Comparison of ENCODE assay signal across 20 cellular contexts in the genomic region with DNA sequence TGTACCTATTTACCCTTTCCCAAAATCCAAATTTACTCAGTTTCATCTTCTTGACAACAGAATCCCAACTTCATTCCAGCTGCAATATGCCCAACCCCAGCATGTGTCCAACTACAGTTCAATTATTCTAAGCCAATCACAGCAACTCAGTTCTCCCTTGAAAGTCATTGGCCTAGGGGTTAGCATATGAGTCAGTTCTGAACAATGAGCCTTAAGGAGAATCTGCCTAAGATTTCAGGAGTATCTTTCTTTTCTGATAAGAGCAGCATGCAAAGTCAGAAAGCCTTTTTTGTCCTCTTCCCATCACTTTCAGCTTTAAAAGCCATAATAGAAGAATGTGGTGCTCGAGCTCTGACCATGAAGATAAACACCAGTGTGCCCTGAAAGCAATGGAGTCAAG. TPM values are rescaled to one million over a fixed set of nuclear protein-coding genes. Genes with fewer than 3 reads are reported as not detected.
DNase-seq lines count a peak whose midpoint lies in the region; ATAC-seq, FAIRE-seq and TF ChIP-seq lines count a peak whose summit lies in the region.
"Had no signal": no experiment of that assay in that cellular context is flagged by ENCODE, and none has a peak within 500 bp of the region (broad histone marks: within the 10 kb centered on the region; RNA-seq: fewer than 3 reads in every experiment).

No MANE protein-coding gene starts in this region.

- H3K4me3 ChIP-seq in IMR-90 (ENCODE audit: insufficient read depth, low read depth, low read length) (no peak overlapping the region), mammary epithelial cell (replicated peaks in 1 of 3; ENCODE audit: insufficient read depth in 1 of 3, low read depth in 2 of 3, low read length in 3 of 3) (no peak overlapping the region), foreskin fibroblast (ENCODE audit: low read depth in 1 of 2, low read length in 2 of 2) (no peak overlapping the region)
- H3K4me3 ChIP-seq: SK-N-MC had no signal

- POLR2A ChIA-PET in IMR-90 (lab: Charles Lee; ENCODE audit: unreplicated experiment), result no interaction called here

- no peak overlapping the region for H3K4ac ChIP-seq in IMR-90 (ENCODE audit: low read depth, low read length)

- no peak overlapping the region for H3K27ac Mint-ChIP-seq in immature natural killer cell

- no peak overlapping the region for H4K8ac ChIP-seq in IMR-90 (ENCODE audit: low read depth in 2 of 2, low read length in 2 of 2)

- CTCF ChIA-PET in IMR-90 (lab: Yijun Ruan, JAX), result interaction anchor here (0.6 to 1.0 kb wide), 2 partner anchors 28 to 193 kb away, joined by 3 read pairs; no protein-coding TSS in a partner anchor
- CTCF ChIA-PET in mammary epithelial cell (lab: Charles Lee; ENCODE audit: low non-redundant PET), result no interaction called here

- no peak for TF ChIP-seq RAD21 in IMR-90 (IDR thresholded peaks at IDR 0.05; ENCODE audit: low read length)

- no CpG with 5 or more reads among the region's 1 CpG for WGBS in IMR-90 (ENCODE audit: extremely low coverage in 2 of 2, insufficient read length in 1 of 2), 2 experiments
- WGBS in mammary epithelial cell (ENCODE audit: low coverage, missing lambda C conversion rate), result 93% methylated on average over 1 of the region's 1 CpG

- H3K9me1 ChIP-seq in IMR-90 (ENCODE audit: insufficient read depth, low read length), result peaks cover 2% of the 10 kb centered on the region; the same call in 1 of the 2 replicates

- intact Hi-C loops in IMR-90 (cut with micrococcal nuclease) (no loop called here), mammary epithelial cell (cut with micrococcal nuclease) (no loop called here)

- H3K14ac ChIP-seq in IMR-90 (replicated peaks; ENCODE audit: low read depth, low read length), result no peak overlapping the region

- H3K36me3 ChIP-seq in IMR-90 (ENCODE audit: control insufficient read depth, insufficient read depth, low read length) (no peaks in the 10 kb centered on the region), mammary epithelial cell (ENCODE audit: insufficient read depth, low read length) (no peaks in the 10 kb centered on the region)

- H2BK5ac ChIP-seq in IMR-90 (ENCODE audit: low read depth, low read length, poor library complexity, severe bottlenecking), result no peak overlapping the region

- no peak overlapping the region for H3K56ac ChIP-seq in IMR-90 (ENCODE audit: extremely low read depth, insufficient read depth, low read length)

- H2BK20ac ChIP-seq in IMR-90 (ENCODE audit: low read depth, low read length), result no peak overlapping the region

- H3K9ac ChIP-seq in IMR-90 (ENCODE audit: low read depth, low read length) (no peak overlapping the region), mammary epithelial cell (ENCODE audit: insufficient read depth, low read length) (no peak overlapping the region)

- no peaks in the 10 kb centered on the region for H3K4me1 Mint-ChIP-seq in immature natural killer cell

- no TSS peak for BruUV-seq in IMR-90 (replicated peaks; lab: Mats Ljungman, UMichigan)
- no TSS peak for BruUV-seq in mammary epithelial cell (replicated peaks; lab: Mats Ljungman, UMichigan)

- no peak overlapping the region for H3K23ac ChIP-seq in IMR-90 (ENCODE audit: low read depth, low read length)

- no peak overlapping the region for H4K5ac ChIP-seq in IMR-90 (ENCODE audit: low read depth, low read length)

- H2BK15ac ChIP-seq in IMR-90 (ENCODE audit: low read depth, low read length), result no peak overlapping the region

- H3K9me3 ChIP-seq in IMR-90 (ENCODE audit: control insufficient read depth, insufficient read depth, low read length) (no peaks in the 10 kb centered on the region), mammary epithelial cell (replicated peaks; ENCODE audit: insufficient read depth, low read length) (no peaks in the 10 kb centered on the region)
- H3K9me3 ChIP-seq: Caco-2 had no signal

- H3K79me1 ChIP-seq in IMR-90 (ENCODE audit: low read depth in 1 of 2, low read length in 2 of 2), result no peaks in the 10 kb centered on the region

- H2AK5ac ChIP-seq in IMR-90 (ENCODE audit: low read depth, low read length), result no peak overlapping the region

- no peaks in the 10 kb centered on the region for H3K9me3 Mint-ChIP-seq in immature natural killer cell

- no peaks in the 10 kb centered on the region for H4K20me1 ChIP-seq in IMR-90 (ENCODE audit: insufficient read depth, low read length)
- no peaks in the 10 kb centered on the region for H4K20me1 ChIP-seq in mammary epithelial cell (ENCODE audit: insufficient read depth, low read length)

- dilution Hi-C loops in IMR-90 (cut with HindIII; ENCODE audit: low sequenced_read_pairs, unreplicated experiment), result no loop called here
- dilution Hi-C loops in mammary epithelial cell (cut with HindIII; ENCODE audit: low sequenced_read_pairs), result no loop called here

- no peaks in the 10 kb centered on the region for H3K27me3 ChIP-seq in IMR-90 (ENCODE audit: control insufficient read depth, insufficient read depth, low read length)
- H3K27me3 ChIP-seq in mammary epithelial cell (ENCODE audit: insufficient read depth, low read length), result no peaks in the 10 kb centered on the region

- no peak overlapping the region for H4K91ac ChIP-seq in IMR-90 (ENCODE audit: insufficient read depth, low read depth, low read length)

- H3K36me3 Mint-ChIP-seq in immature natural killer cell, result peaks cover 0 to 8% (median 8%) of the 10 kb centered on the region in 3 donors

- H3K4me2 ChIP-seq in IMR-90 (ENCODE audit: low read depth, low read length) (peak overlapping the region; percentile 37; the same call in 1 of the 2 replicates), mammary epithelial cell (ENCODE audit: insufficient read depth, low read depth, low read length) (no peak overlapping the region)

- DNase-seq in AG08396 (ENCODE audit: low spot score), result peak; percentile 12
- DNase-seq in IMR-90, result peak; percentile 64
- peak; percentile 8 for DNase-seq in mammary epithelial cell
- DNase-seq in foreskin fibroblast, result peak; percentile 30 to 69
- no peak for DNase-seq in GM12891 (ENCODE audit: insufficient read length, low spot score)
- DNase-seq in immature natural killer cell, result no peak
- DNase-seq: AML-193, Caco-2, DMS53, GDM1, GOT3, Karpas-422, MV-4-11, NCI-H1417 treated with DMSO at 0.1 percent for 48 hours, NCI-H2029 treated with DMSO at 0.1 percent for 48 hours, NCI-H524 had no signal

- H3K27me3 Mint-ChIP-seq in immature natural killer cell (ENCODE audit: low read depth in 3 of 3), result no peaks in the 10 kb centered on the region

- H3K18ac ChIP-seq in IMR-90 (ENCODE audit: low read depth, low read length), result peak overlapping the region; percentile 73; the same call in 1 of the 2 replicates

- H3K4me3 Mint-ChIP-seq in immature natural killer cell, result no peak overlapping the region

- no peak overlapping the region for H2AK9ac ChIP-seq in IMR-90 (replicated peaks; ENCODE audit: low read depth, low read length, poor library complexity)

- H3K4me1 ChIP-seq in IMR-90 (ENCODE audit: control insufficient read depth, insufficient read depth, low read length) (peaks cover 6% of the 10 kb centered on the region), mammary epithelial cell (ENCODE audit: insufficient read depth, low read length) (no peaks in the 10 kb centered on the region)
- H3K4me1 ChIP-seq: Caco-2 had no signal

- peak; percentile 95 for ATAC-seq in IMR-90 (ENCODE audit: low read depth)
- no peak for ATAC-seq in HG03045 (IDR thresholded peaks at IDR 0.05; ENCODE audit: unreplicated experiment)
- ATAC-seq in HG02610 (IDR thresholded peaks at IDR 0.05; ENCODE audit: unreplicated experiment), result no peak

- no peak for TF ChIP-seq POLR2A in IMR-90 (IDR thresholded peaks at IDR 0.05; ENCODE audit: low read depth, low read length)
- no peak for TF ChIP-seq POLR2A in GM12891 (IDR thresholded peaks at IDR 0.05; ENCODE audit: low read depth, low read length)

- H2BK120ac ChIP-seq in IMR-90 (ENCODE audit: low read depth, low read length), result no peak overlapping the region

- H2AFZ ChIP-seq in IMR-90 (replicated peaks; ENCODE audit: low read length, poor library complexity) (no peak overlapping the region), mammary epithelial cell (ENCODE audit: low read depth, low read length) (no peak overlapping the region)

- in situ Hi-C loops in IMR-90 (cut with MboI; ENCODE audit: low sequenced_read_pairs) (no loop called here), mammary epithelial cell (cut with MboI; ENCODE audit: low sequenced_read_pairs in 2 of 2) (no loop called here)

- FAIRE-seq in GM12891 (lab: Jason Lieb, UNC), result no peak

- no peak overlapping the region for H3K27ac ChIP-seq in IMR-90 (ENCODE audit: insufficient read depth, low read length)
- no peak overlapping the region for H3K27ac ChIP-seq in mammary epithelial cell (ENCODE audit: insufficient read depth, low read depth, low read length)
- H3K27ac ChIP-seq: SK-N-MC had no signal

- TF ChIP-seq CTCF in IMR-90 (conservative IDR thresholded peaks at IDR 0.05; ENCODE audit: low read depth, low read length) (no peak), mammary epithelial cell (conservative IDR thresholded peaks at IDR 0.05 in 1 of 2, IDR thresholded peaks at IDR 0.05 in 1 of 2; ENCODE audit: extremely low read depth in 1 of 2, insufficient read depth in 1 of 2, low read depth in 1 of 2, low read length in 2 of 2) (no peak), foreskin fibroblast (IDR thresholded peaks at IDR 0.05; ENCODE audit: low read depth, low read length) (no peak)

- no peaks in the 10 kb centered on the region for H3K79me2 ChIP-seq in mammary epithelial cell (ENCODE audit: insufficient read depth, low read length)

TF ChIP-seq in IMR-90, 13 proteins besides CTCF, POLR2A, EP300 and RAD21 (continues in another document):
- TF ChIP-seq MXI1 (IDR thresholded peaks at IDR 0.05; ENCODE audit: borderline replicate concordance, low read depth, low read length) (no peak), MAFK (IDR thresholded peaks at IDR 0.05; ENCODE audit: low read depth, low read length) (no peak), CHD1 (IDR thresholded peaks at IDR 0.05; ENCODE audit: low read depth, low read length) (no peak), CEBPB (IDR thresholded peaks at IDR 0.05; ENCODE audit: low read depth, low read length) (no peak)

TF ChIP-seq in GM12891, 5 proteins besides CTCF, POLR2A, EP300 and RAD21:
- TF ChIP-seq TAF1 (IDR thresholded peaks at IDR 0.05; ENCODE audit: low read depth, low read length), result no peak
- no peak for TF ChIP-seq PAX5 (IDR thresholded peaks at IDR 0.05; ENCODE audit: insufficient read depth, low read length, severe bottlenecking)
- no peak for TF ChIP-seq SPI1 (IDR thresholded peaks at IDR 0.05; ENCODE audit: low read depth, low read length)
- TF ChIP-seq POLR2AphosphoS5 (IDR thresholded peaks at IDR 0.05; ENCODE audit: low read depth, low read length), result no peak
- no peak for TF ChIP-seq POU2F2 (IDR thresholded peaks at IDR 0.05; ENCODE audit: low read depth, low read length)

RNA-seq across cellular contexts. Expression of gene RASGRF2, which starts 44.4 kb away (rescaled TPM):
- 5.0 and 5.3 TPM in 2 replicates for total RNA-seq in IMR-90 (2012; rRNA removed)
- 2.9 and 3.0 TPM in 2 replicates for polyA plus RNA-seq in IMR-90 (2012; rRNA removed)
- 1.1 and 1.3 TPM in 2 replicates for polyA plus RNA-seq in IMR-90 (2012; cell fraction: cytosol; rRNA removed)
- polyA plus RNA-seq in IMR-90 (2012; cell fraction: nucleus; rRNA removed; ENCODE audit: low replicate concordance), result 2.3 and 7.5 TPM in 2 replicates
- 1 to 10 TPM in 1 of 2 donors, under 1 TPM in 1; 0.19 to 2.0 TPM for total RNA-seq in mammary epithelial cell
- 0.05 TPM for polyA plus RNA-seq in mammary epithelial cell
- not detected for polyA minus RNA-seq in mammary epithelial cell
- 0.09 TPM for polyA plus RNA-seq in GM12891 (2012; ENCODE audit: low read depth, missing spikeins)
- polyA plus RNA-seq in immature natural killer cell, result 1 to 10 TPM in 2 of 3 donors, under 1 TPM in 1; 0.17 to 3.8 (median 1.5) TPM
- total RNA-seq: A172 had no signal

Comparison
In these comparisons a context has a peak if more than half of its experiments do, and no peak if none do; other contexts are left out.
1. DNase-seq: peak in AG08396 (single experiment), IMR-90 (single experiment), mammary epithelial cell (single experiment) and foreskin fibroblast (2 of 2); none in GM12891 (single experiment) and immature natural killer cell (0 of 3).